In genomic region chr3:188584958-188585689, GRCh38 we compare ENCODE assay signal across 9 cellular contexts.
DNase-seq lines count a peak whose midpoint lies in the region; ATAC-seq and TF ChIP-seq lines count a peak whose summit lies in the region.
"Had no signal": no experiment of that assay in that cellular context is flagged by ENCODE, and none has a peak within 500 bp of the region (broad histone marks: within the 10 kb centered on the region; RNA-seq: fewer than 3 reads in every experiment).

No MANE protein-coding gene starts in this region.

- peak overlapping the region in 1 of 2 donors; percentile 65 for H3K27ac Mint-ChIP-seq in activated naive CD4-positive, alpha-beta T cell treated with anti-CD3 and anti-CD28 coated beads, Interleukin-2, amount 50 U/mL, for 72 hours
- peak overlapping the region; percentile 11 for H3K27ac Mint-ChIP-seq in T-helper 2 cell treated with Interferon-gamma antibody and Interleukin-4, amounts not matched to agents 5 μg/mL and 100 μg/mL, for 36 hours
- peak overlapping the region; percentile 13 for H3K27ac Mint-ChIP-seq in type B pancreatic cell

- TF ChIP-seq CTCF in fibroblast of villous mesenchyme (IDR thresholded peaks at IDR 0.05; ENCODE audit: insufficient read depth, low read depth, low read length) (peak; percentile 7), type B pancreatic cell (conservative IDR thresholded peaks at IDR 0.05) (no peak)

- peak overlapping the region; percentile 43 for H3K4me3 Mint-ChIP-seq in T-helper 2 cell treated with Interferon-gamma antibody and Interleukin-4, amounts not matched to agents 5 μg/mL and 100 μg/mL, for 36 hours
- no peak overlapping the region for H3K4me3 Mint-ChIP-seq in type B pancreatic cell

- no peak overlapping the region for H3K4me3 ChIP-seq in fibroblast of villous mesenchyme (ENCODE audit: low read depth, low read length)
- H3K4me3 ChIP-seq: prostate gland had no signal

- no peaks in the 10 kb centered on the region for H3K36me3 Mint-ChIP-seq in activated naive CD4-positive, alpha-beta T cell treated with anti-CD3 and anti-CD28 coated beads, Interleukin-2, amount 50 U/mL, for 72 hours
- no peaks in the 10 kb centered on the region for H3K36me3 Mint-ChIP-seq in T-helper 2 cell treated with Interferon-gamma antibody and Interleukin-4, amounts not matched to agents 5 μg/mL and 100 μg/mL, for 36 hours (ENCODE audit: low read depth)
- H3K36me3 Mint-ChIP-seq in type B pancreatic cell: no peaks in the 10 kb centered on the region

- no peaks in the 10 kb centered on the region for H3K27me3 Mint-ChIP-seq in T-helper 2 cell treated with Interferon-gamma antibody and Interleukin-4, amounts not matched to agents 5 μg/mL and 100 μg/mL, for 36 hours (ENCODE audit: low read depth)
- no peaks in the 10 kb centered on the region for H3K27me3 Mint-ChIP-seq in type B pancreatic cell

- H3K4me1 Mint-ChIP-seq in T-helper 2 cell treated with Interferon-gamma antibody and Interleukin-4, amounts not matched to agents 5 μg/mL and 100 μg/mL, for 36 hours (ENCODE audit: low read depth): peaks cover 7% of the 10 kb centered on the region
- H3K4me1 Mint-ChIP-seq in type B pancreatic cell (ENCODE audit: unreplicated experiment): peaks cover 14% of the 10 kb centered on the region

- no peak for DNase-seq in activated naive CD4-positive, alpha-beta T cell treated with anti-CD3 and anti-CD28 coated beads, Interleukin-2, amount 50 U/mL, for 72 hours (ENCODE audit: low spot score in 2 of 2)
- no peak for DNase-seq in activated naive CD4-positive, alpha-beta T cell treated with anti-CD3 and anti-CD28 coated beads, Interleukin-2, amount 50 U/mL, for 16 hours
- DNase-seq in T-helper 2 cell treated with Interferon-gamma antibody and Interleukin-4, amounts not matched to agents 5 μg/mL and 100 μg/mL, for 36 hours (ENCODE audit: low spot score): no peak
- DNase-seq in fibroblast of villous mesenchyme (ENCODE audit: low read depth): peak; percentile 18
- DNase-seq in type B pancreatic cell (ENCODE audit: extremely low spot score, unreplicated experiment): no peak

- ATAC-seq in activated naive CD4-positive, alpha-beta T cell treated with anti-CD3 and anti-CD28 coated beads, Interleukin-2, amount 50 U/mL, for 72 hours: peak; percentile 8 to 49
- ATAC-seq in HG02840 (IDR thresholded peaks at IDR 0.05; ENCODE audit: low FRiP score, unreplicated experiment): no peak
- no peak for ATAC-seq in GM19397 (IDR thresholded peaks at IDR 0.05; ENCODE audit: unreplicated experiment)
- no peak for ATAC-seq in GM21526 (IDR thresholded peaks at IDR 0.05; ENCODE audit: low FRiP score, unreplicated experiment)

- H3K9me3 Mint-ChIP-seq in activated naive CD4-positive, alpha-beta T cell treated with anti-CD3 and anti-CD28 coated beads, Interleukin-2, amount 50 U/mL, for 72 hours: no peaks in the 10 kb centered on the region
- no peaks in the 10 kb centered on the region for H3K9me3 Mint-ChIP-seq in T-helper 2 cell treated with Interferon-gamma antibody and Interleukin-4, amounts not matched to agents 5 μg/mL and 100 μg/mL, for 36 hours
- H3K9me3 Mint-ChIP-seq in type B pancreatic cell: no peaks in the 10 kb centered on the region

Comparison
In these comparisons a context has a peak if more than half of its experiments do, and no peak if none do; other contexts are left out.
1. ATAC-seq: peak in activated naive CD4-positive, alpha-beta T cell treated with anti-CD3 and anti-CD28 coated beads, Interleukin-2, amount 50 U/mL, for 72 hours (2 of 2); none in HG02840 (single experiment), GM19397 (single experiment) and GM21526 (single experiment).